In the genomic region with DNA sequence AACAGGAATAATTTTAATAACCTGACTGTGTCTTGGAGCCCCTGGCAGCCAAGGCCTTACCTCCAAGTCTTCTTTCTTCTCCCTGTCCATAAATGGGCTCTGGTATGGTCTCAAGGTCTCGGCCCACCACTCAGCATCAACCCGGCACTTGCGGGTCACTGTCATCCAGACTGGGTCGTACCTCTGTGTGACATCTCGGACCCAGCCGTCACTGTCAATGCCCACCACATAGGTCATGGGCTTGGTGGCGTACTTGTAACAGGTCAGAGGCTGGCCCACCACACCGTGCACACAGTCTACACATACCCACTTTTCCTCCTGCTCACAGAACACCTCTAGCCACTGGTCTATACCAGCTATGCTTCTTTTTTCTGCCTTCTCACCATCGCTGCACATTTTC, we compare ENCODE assay signal across 19 cellular contexts.
"Had no signal": no experiment of that assay in that cellular context is flagged by ENCODE, and none has a peak within 500 bp of the region (broad histone marks: within the 10 kb centered on the region; RNA-seq: fewer than 3 reads in every experiment).

No MANE protein-coding gene starts in this region.

- H3K4me3 Mint-ChIP-seq: effector memory CD8-positive, alpha-beta T cell; naive thymus-derived CD4-positive, alpha-beta T cell; neural crest cell; T-helper 1 cell treated with Interleukin-12 subunit alpha and Interleukin-12 subunit beta and Interleukin-4 antibody, amounts not matched to agents 30 μg/mL and 1 μg/mL, for 36 hours had no signal

- H3K9me3 ChIP-seq: colonic mucosa had no signal

- H3K36me3 ChIP-seq: colonic mucosa had no signal

- ATAC-seq: activated CD4-positive, CD25-positive, alpha-beta regulatory T cell treated with anti-CD3 and anti-CD28 coated beads, Interleukin-2, amount 50 U/mL, for 24 hours; activated naive CD4-positive, alpha-beta T cell treated with anti-CD3 and anti-CD28 coated beads, Interleukin-2, amount 50 U/mL, for 72 hours; effector memory CD8-positive, alpha-beta T cell; left colon; naive thymus-derived CD4-positive, alpha-beta T cell had no signal

- DNase-seq: activated CD4-positive, alpha-beta T cell treated with anti-CD3 and anti-CD28 coated beads, Interleukin-2, amount 50 U/mL, for 1 hour; activated gamma-delta T cell; brain microvascular endothelial cell; central memory CD4-positive, alpha-beta T cell; colonic mucosa; dorsolateral prefrontal cortex; effector memory CD8-positive, alpha-beta T cell; heart left ventricle; left colon; naive thymus-derived CD4-positive, alpha-beta T cell; retina; Right ventricle myocardium superior; spleen; trophoblast cell had no signal

- H3K4me3 ChIP-seq: ascending aorta, colonic mucosa, dorsolateral prefrontal cortex, heart left ventricle, spleen had no signal

- H3K27me3 ChIP-seq: ascending aorta, brain microvascular endothelial cell, colonic mucosa, dorsolateral prefrontal cortex, heart left ventricle, spleen had no signal

- H3K27me3 Mint-ChIP-seq: effector memory CD8-positive, alpha-beta T cell; naive thymus-derived CD4-positive, alpha-beta T cell had no signal

- H3K4me1 Mint-ChIP-seq: neural crest cell had no signal

- H3K27ac Mint-ChIP-seq: T-helper 1 cell treated with Interleukin-12 subunit alpha and Interleukin-12 subunit beta and Interleukin-4 antibody, amounts not matched to agents 30 μg/mL and 1 μg/mL, for 36 hours had no signal

- H3K27ac ChIP-seq: ascending aorta, brain microvascular endothelial cell, colonic mucosa, dorsolateral prefrontal cortex, heart left ventricle, spleen had no signal

- H3K4me1 ChIP-seq: ascending aorta, colonic mucosa, heart left ventricle had no signal
